8 cellular contexts compared by ENCODE assay signal in the genomic region with DNA sequence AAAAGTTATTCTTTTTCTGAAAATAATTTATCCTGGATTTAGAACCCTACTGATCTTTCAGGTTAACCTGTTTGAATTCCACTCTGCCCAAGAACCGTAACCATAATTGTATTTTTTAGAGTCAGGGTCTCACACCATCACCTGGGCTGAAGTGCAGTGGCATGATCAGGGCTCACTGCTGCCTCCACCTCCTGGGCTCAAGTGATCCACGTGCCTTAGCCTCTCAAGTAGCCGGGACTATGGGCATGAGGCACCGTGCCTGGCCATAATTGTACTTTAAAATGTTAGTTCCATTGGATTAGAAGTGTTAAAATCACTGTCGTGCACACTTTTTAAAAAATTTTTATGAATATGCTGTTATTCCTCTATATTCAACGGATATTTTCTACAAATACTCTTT. TPM values are rescaled to one million over a fixed set of nuclear protein-coding genes. Genes with fewer than 3 reads are reported as not detected.
A peak's percentile ranks its signal among the peaks of the same experiment; 100 is the strongest.
DNase-seq lines count a peak whose midpoint lies in the region; ATAC-seq and TF ChIP-seq lines count a peak whose summit lies in the region.

No MANE protein-coding gene starts in this region.

- H3K9ac ChIP-seq in HUES48 (ENCODE audit: low read depth, low read length): peak overlapping the region; percentile 77; the same call in 1 of the 2 replicates

- H3K4me3 ChIP-seq in HUES48 (ENCODE audit: low read depth, low read length) (peak overlapping the region; percentile 96), body of pancreas (peak overlapping the region in 1 of 2 donors; percentile 80), muscle layer of duodenum (ENCODE audit: low read depth in 1 of 2, low read length in 2 of 2) (peak overlapping the region; percentile 78 to 98)

- H3K4me1 ChIP-seq in HUES48 (ENCODE audit: control insufficient read depth, insufficient read depth, low read length) (peaks cover 15% of the 10 kb centered on the region), body of pancreas (peaks cover 30% of the 10 kb centered on the region), muscle layer of duodenum (ENCODE audit: control insufficient read depth in 1 of 2, insufficient read depth in 2 of 2, low read length in 2 of 2) (peaks cover 5 to 23% of the 10 kb centered on the region in 2 donors)

- in situ Hi-C loops in ACHN (cut with HindIII; ENCODE audit: low pct_ligation_motif_present, low pct_unique_long_range_greater_than_20kb, low sequenced_read_pairs): no loop called here

- ATAC-seq in body of pancreas (no peak), HG02840 (IDR thresholded peaks at IDR 0.05; ENCODE audit: low FRiP score, unreplicated experiment) (no peak), HG03280 (IDR thresholded peaks at IDR 0.05; ENCODE audit: unreplicated experiment) (no peak)

- H3K36me3 ChIP-seq in HUES48 (ENCODE audit: control insufficient read depth, insufficient read depth, low read length) (no peaks in the 10 kb centered on the region; the same call in 1 of the 2 replicates), body of pancreas (replicated peaks in 1 of 2; ENCODE audit: insufficient read depth in 1 of 2, low read depth in 2 of 2) (no peaks in the 10 kb centered on the region), muscle layer of duodenum (ENCODE audit: control insufficient read depth in 1 of 2, insufficient read depth in 2 of 2, low read length in 2 of 2) (peaks cover 0 to 3% of the 10 kb centered on the region in 2 donors)

- H3K27me3 ChIP-seq in HUES48 (ENCODE audit: control insufficient read depth, insufficient read depth, low read length) (no peaks in the 10 kb centered on the region), body of pancreas (no peaks in the 10 kb centered on the region), muscle layer of duodenum (ENCODE audit: low read depth, low read length) (no peaks in the 10 kb centered on the region)

- H3K9me3 ChIP-seq in HUES48 (ENCODE audit: control insufficient read depth, insufficient read depth, low read length) (no peaks in the 10 kb centered on the region), body of pancreas (no peaks in the 10 kb centered on the region), muscle layer of duodenum (ENCODE audit: control insufficient read depth in 1 of 2, low read length in 2 of 2) (no peaks in the 10 kb centered on the region)

- H3K27ac ChIP-seq in HUES48 (ENCODE audit: low read depth, low read length): no peak overlapping the region
- peak overlapping the region; percentile 74 to 98 (median 96) for H3K27ac ChIP-seq in body of pancreas
- H3K27ac ChIP-seq in muscle layer of duodenum (ENCODE audit: low read length): peak overlapping the region; percentile 63

- TF ChIP-seq CTCF in body of pancreas (IDR thresholded peaks at IDR 0.05): no peak

- DNase-seq in ACHN (peak; percentile 8), body of pancreas (peak in 1 of 4 donors; percentile 16), Ammon's horn (ENCODE audit: low spot score) (no peak), NCI-H345 (lab: John Stamatoyannopoulos, UW) (no peak)

- whole genome bisulfite sequencing in body of pancreas, 2 donors: 46 to 52% methylated on average over 6 of the region's 6 CpGs

- TF ChIP-seq POLR2A in body of pancreas (IDR thresholded peaks at IDR 0.05): no peak

- intact Hi-C loops in body of pancreas (cut with DNase I): no loop called here

RNA-seq across cellular contexts. Expression of gene MTMR10, which starts 1.0 kb away (rescaled TPM):
- total RNA-seq in body of pancreas: 10 to 100 TPM; 14.5 to 22.3 TPM
